1 cellular context compared by ENCODE assay signal in the genomic region with DNA sequence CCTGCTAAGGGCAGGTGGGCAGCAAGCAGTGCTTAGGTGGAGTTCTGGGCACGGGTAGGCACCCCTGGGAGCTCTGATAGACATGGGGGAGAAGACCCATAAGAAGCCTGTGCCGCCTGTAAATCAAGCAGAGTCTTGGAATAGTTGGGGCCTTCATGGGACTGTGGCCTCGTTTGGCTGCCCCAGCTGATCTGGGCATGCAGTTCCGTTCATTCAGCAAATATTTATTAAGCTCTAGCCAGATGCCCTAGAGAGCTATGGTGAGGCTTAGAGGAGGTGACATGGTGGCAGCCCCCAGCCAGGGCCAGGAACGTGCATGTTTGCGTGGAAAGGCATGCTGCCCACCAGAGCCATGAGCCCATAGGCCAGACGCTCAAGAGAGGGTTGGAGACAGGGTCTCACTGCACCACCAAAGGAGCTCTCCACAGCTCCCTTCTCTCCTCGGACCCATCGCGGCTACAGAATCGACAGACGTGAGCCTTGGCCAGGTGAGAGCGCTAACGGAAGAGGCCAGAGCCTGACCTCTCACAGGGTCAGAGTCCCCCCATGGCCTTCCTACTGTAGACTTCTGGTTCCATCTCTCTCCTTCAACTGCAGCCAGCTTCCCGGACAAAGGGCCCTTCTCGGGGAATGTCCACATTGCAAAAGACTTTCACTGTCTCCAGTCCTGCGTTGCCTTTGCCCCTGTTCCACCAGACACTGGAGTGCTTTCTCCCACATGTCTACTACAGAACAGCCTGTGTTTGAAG.
TF ChIP-seq lines count a peak whose summit lies in the region.

No MANE protein-coding gene starts in this region.

TF ChIP-seq in HepG2, 621 proteins besides CTCF, POLR2A, EP300 and RAD21 (continued from another document and continues in another):
- TF ChIP-seq, protein P1, sequence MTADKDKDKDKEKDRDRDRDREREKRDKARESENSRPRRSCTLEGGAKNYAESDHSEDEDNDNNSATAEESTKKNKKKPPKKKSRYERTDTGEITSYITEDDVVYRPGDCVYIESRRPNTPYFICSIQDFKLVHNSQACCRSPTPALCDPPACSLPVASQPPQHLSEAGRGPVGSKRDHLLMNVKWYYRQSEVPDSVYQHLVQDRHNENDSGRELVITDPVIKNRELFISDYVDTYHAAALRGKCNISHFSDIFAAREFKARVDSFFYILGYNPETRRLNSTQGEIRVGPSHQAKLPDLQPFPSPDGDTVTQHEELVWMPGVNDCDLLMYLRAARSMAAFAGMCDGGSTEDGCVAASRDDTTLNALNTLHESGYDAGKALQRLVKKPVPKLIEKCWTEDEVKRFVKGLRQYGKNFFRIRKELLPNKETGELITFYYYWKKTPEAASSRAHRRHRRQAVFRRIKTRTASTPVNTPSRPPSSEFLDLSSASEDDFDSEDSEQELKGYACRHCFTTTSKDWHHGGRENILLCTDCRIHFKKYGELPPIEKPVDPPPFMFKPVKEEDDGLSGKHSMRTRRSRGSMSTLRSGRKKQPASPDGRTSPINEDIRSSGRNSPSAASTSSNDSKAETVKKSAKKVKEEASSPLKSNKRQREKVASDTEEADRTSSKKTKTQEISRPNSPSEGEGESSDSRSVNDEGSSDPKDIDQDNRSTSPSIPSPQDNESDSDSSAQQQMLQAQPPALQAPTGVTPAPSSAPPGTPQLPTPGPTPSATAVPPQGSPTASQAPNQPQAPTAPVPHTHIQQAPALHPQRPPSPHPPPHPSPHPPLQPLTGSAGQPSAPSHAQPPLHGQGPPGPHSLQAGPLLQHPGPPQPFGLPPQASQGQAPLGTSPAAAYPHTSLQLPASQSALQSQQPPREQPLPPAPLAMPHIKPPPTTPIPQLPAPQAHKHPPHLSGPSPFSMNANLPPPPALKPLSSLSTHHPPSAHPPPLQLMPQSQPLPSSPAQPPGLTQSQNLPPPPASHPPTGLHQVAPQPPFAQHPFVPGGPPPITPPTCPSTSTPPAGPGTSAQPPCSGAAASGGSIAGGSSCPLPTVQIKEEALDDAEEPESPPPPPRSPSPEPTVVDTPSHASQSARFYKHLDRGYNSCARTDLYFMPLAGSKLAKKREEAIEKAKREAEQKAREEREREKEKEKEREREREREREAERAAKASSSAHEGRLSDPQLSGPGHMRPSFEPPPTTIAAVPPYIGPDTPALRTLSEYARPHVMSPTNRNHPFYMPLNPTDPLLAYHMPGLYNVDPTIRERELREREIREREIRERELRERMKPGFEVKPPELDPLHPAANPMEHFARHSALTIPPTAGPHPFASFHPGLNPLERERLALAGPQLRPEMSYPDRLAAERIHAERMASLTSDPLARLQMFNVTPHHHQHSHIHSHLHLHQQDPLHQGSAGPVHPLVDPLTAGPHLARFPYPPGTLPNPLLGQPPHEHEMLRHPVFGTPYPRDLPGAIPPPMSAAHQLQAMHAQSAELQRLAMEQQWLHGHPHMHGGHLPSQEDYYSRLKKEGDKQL (CRISPR knock-in tag; IDR thresholded peaks at IDR 0.05; ENCODE audit: low read depth): no peak
- TF ChIP-seq, protein P2, sequence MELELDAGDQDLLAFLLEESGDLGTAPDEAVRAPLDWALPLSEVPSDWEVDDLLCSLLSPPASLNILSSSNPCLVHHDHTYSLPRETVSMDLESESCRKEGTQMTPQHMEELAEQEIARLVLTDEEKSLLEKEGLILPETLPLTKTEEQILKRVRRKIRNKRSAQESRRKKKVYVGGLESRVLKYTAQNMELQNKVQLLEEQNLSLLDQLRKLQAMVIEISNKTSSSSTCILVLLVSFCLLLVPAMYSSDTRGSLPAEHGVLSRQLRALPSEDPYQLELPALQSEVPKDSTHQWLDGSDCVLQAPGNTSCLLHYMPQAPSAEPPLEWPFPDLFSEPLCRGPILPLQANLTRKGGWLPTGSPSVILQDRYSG (CRISPR knock-in tag; IDR thresholded peaks at IDR 0.05): no peak
- TF ChIP-seq, protein P3, sequence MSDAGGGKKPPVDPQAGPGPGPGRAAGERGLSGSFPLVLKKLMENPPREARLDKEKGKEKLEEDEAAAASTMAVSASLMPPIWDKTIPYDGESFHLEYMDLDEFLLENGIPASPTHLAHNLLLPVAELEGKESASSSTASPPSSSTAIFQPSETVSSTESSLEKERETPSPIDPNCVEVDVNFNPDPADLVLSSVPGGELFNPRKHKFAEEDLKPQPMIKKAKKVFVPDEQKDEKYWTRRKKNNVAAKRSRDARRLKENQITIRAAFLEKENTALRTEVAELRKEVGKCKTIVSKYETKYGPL (CRISPR knock-in tag; IDR thresholded peaks at IDR 0.05): no peak
- TF ChIP-seq, protein P4, sequence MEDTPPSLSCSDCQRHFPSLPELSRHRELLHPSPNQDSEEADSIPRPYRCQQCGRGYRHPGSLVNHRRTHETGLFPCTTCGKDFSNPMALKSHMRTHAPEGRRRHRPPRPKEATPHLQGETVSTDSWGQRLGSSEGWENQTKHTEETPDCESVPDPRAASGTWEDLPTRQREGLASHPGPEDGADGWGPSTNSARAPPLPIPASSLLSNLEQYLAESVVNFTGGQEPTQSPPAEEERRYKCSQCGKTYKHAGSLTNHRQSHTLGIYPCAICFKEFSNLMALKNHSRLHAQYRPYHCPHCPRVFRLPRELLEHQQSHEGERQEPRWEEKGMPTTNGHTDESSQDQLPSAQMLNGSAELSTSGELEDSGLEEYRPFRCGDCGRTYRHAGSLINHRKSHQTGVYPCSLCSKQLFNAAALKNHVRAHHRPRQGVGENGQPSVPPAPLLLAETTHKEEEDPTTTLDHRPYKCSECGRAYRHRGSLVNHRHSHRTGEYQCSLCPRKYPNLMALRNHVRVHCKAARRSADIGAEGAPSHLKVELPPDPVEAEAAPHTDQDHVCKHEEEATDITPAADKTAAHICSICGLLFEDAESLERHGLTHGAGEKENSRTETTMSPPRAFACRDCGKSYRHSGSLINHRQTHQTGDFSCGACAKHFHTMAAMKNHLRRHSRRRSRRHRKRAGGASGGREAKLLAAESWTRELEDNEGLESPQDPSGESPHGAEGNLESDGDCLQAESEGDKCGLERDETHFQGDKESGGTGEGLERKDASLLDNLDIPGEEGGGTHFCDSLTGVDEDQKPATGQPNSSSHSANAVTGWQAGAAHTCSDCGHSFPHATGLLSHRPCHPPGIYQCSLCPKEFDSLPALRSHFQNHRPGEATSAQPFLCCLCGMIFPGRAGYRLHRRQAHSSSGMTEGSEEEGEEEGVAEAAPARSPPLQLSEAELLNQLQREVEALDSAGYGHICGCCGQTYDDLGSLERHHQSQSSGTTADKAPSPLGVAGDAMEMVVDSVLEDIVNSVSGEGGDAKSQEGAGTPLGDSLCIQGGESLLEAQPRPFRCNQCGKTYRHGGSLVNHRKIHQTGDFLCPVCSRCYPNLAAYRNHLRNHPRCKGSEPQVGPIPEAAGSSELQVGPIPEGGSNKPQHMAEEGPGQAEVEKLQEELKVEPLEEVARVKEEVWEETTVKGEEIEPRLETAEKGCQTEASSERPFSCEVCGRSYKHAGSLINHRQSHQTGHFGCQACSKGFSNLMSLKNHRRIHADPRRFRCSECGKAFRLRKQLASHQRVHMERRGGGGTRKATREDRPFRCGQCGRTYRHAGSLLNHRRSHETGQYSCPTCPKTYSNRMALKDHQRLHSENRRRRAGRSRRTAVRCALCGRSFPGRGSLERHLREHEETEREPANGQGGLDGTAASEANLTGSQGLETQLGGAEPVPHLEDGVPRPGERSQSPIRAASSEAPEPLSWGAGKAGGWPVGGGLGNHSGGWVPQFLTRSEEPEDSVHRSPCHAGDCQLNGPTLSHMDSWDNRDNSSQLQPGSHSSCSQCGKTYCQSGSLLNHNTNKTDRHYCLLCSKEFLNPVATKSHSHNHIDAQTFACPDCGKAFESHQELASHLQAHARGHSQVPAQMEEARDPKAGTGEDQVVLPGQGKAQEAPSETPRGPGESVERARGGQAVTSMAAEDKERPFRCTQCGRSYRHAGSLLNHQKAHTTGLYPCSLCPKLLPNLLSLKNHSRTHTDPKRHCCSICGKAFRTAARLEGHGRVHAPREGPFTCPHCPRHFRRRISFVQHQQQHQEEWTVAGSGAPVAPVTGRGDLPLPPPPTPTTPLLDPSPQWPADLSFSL (CRISPR knock-in tag; IDR thresholded peaks at IDR 0.05): no peak
- no peak for TF ChIP-seq ZFP41 (CRISPR knock-in tag; IDR thresholded peaks at IDR 0.05; ENCODE audit: borderline replicate concordance)
- TF ChIP-seq, protein P5, sequence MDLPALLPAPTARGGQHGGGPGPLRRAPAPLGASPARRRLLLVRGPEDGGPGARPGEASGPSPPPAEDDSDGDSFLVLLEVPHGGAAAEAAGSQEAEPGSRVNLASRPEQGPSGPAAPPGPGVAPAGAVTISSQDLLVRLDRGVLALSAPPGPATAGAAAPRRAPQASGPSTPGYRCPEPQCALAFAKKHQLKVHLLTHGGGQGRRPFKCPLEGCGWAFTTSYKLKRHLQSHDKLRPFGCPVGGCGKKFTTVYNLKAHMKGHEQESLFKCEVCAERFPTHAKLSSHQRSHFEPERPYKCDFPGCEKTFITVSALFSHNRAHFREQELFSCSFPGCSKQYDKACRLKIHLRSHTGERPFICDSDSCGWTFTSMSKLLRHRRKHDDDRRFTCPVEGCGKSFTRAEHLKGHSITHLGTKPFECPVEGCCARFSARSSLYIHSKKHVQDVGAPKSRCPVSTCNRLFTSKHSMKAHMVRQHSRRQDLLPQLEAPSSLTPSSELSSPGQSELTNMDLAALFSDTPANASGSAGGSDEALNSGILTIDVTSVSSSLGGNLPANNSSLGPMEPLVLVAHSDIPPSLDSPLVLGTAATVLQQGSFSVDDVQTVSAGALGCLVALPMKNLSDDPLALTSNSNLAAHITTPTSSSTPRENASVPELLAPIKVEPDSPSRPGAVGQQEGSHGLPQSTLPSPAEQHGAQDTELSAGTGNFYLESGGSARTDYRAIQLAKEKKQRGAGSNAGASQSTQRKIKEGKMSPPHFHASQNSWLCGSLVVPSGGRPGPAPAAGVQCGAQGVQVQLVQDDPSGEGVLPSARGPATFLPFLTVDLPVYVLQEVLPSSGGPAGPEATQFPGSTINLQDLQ (CRISPR knock-in tag; IDR thresholded peaks at IDR 0.05): no peak
- TF ChIP-seq, protein P6, sequence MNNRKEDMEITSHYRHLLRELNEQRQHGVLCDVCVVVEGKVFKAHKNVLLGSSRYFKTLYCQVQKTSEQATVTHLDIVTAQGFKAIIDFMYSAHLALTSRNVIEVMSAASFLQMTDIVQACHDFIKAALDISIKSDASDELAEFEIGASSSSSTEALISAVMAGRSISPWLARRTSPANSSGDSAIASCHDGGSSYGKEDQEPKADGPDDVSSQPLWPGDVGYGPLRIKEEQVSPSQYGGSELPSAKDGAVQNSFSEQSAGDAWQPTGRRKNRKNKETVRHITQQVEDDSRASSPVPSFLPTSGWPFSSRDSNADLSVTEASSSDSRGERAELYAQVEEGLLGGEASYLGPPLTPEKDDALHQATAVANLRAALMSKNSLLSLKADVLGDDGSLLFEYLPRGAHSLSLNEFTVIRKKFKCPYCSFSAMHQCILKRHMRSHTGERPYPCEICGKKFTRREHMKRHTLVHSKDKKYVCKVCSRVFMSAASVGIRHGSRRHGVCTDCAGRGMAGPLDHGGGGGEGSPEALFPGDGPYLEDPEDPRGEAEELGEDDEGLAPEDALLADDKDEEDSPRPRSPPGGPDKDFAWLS (CRISPR knock-in tag; IDR thresholded peaks at IDR 0.05; ENCODE audit: borderline replicate concordance): no peak
- TF ChIP-seq TAF1 (CRISPR knock-in tag; IDR thresholded peaks at IDR 0.05): no peak
- no peak for TF ChIP-seq ZNF354B (CRISPR knock-in tag; IDR thresholded peaks at IDR 0.05)
- no peak for TF ChIP-seq ZNF451 (CRISPR knock-in tag; IDR thresholded peaks at IDR 0.05)
- TF ChIP-seq, protein P7, sequence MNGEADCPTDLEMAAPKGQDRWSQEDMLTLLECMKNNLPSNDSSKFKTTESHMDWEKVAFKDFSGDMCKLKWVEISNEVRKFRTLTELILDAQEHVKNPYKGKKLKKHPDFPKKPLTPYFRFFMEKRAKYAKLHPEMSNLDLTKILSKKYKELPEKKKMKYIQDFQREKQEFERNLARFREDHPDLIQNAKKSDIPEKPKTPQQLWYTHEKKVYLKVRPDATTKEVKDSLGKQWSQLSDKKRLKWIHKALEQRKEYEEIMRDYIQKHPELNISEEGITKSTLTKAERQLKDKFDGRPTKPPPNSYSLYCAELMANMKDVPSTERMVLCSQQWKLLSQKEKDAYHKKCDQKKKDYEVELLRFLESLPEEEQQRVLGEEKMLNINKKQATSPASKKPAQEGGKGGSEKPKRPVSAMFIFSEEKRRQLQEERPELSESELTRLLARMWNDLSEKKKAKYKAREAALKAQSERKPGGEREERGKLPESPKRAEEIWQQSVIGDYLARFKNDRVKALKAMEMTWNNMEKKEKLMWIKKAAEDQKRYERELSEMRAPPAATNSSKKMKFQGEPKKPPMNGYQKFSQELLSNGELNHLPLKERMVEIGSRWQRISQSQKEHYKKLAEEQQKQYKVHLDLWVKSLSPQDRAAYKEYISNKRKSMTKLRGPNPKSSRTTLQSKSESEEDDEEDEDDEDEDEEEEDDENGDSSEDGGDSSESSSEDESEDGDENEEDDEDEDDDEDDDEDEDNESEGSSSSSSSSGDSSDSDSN (CRISPR knock-in tag; IDR thresholded peaks at IDR 0.05): no peak; the same call in 1 of the 2 replicates
- TF ChIP-seq ZNF225 (CRISPR knock-in tag; IDR thresholded peaks at IDR 0.05): peak; percentile 5; the same call in 1 of the 2 replicates
- TF ChIP-seq, protein P8, sequence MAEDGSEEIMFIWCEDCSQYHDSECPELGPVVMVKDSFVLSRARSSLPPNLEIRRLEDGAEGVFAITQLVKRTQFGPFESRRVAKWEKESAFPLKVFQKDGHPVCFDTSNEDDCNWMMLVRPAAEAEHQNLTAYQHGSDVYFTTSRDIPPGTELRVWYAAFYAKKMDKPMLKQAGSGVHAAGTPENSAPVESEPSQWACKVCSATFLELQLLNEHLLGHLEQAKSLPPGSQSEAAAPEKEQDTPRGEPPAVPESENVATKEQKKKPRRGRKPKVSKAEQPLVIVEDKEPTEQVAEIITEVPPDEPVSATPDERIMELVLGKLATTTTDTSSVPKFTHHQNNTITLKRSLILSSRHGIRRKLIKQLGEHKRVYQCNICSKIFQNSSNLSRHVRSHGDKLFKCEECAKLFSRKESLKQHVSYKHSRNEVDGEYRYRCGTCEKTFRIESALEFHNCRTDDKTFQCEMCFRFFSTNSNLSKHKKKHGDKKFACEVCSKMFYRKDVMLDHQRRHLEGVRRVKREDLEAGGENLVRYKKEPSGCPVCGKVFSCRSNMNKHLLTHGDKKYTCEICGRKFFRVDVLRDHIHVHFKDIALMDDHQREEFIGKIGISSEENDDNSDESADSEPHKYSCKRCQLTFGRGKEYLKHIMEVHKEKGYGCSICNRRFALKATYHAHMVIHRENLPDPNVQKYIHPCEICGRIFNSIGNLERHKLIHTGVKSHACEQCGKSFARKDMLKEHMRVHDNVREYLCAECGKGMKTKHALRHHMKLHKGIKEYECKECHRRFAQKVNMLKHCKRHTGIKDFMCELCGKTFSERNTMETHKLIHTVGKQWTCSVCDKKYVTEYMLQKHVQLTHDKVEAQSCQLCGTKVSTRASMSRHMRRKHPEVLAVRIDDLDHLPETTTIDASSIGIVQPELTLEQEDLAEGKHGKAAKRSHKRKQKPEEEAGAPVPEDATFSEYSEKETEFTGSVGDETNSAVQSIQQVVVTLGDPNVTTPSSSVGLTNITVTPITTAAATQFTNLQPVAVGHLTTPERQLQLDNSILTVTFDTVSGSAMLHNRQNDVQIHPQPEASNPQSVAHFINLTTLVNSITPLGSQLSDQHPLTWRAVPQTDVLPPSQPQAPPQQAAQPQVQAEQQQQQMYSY (CRISPR knock-in tag; IDR thresholded peaks at IDR 0.05): no peak
- TF ChIP-seq, protein P9, sequence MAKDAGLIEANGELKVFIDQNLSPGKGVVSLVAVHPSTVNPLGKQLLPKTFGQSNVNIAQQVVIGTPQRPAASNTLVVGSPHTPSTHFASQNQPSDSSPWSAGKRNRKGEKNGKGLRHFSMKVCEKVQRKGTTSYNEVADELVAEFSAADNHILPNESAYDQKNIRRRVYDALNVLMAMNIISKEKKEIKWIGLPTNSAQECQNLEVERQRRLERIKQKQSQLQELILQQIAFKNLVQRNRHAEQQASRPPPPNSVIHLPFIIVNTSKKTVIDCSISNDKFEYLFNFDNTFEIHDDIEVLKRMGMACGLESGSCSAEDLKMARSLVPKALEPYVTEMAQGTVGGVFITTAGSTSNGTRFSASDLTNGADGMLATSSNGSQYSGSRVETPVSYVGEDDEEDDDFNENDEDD (CRISPR knock-in tag; IDR thresholded peaks at IDR 0.05; ENCODE audit: borderline replicate concordance): no peak
- no peak for TF ChIP-seq SETDB1 (CRISPR knock-in tag; IDR thresholded peaks at IDR 0.05; ENCODE audit: borderline replicate concordance)
- TF ChIP-seq NFE2 (CRISPR knock-in tag; IDR thresholded peaks at IDR 0.05): no peak
- peak; percentile 61; the same call in 1 of the 2 replicates for TF ChIP-seq HDAC2 (CRISPR knock-in tag; IDR thresholded peaks at IDR 0.05)
- no peak for TF ChIP-seq ATAD3A (CRISPR knock-in tag; IDR thresholded peaks at IDR 0.05)
- TF ChIP-seq ZMYM2 (CRISPR knock-in tag; IDR thresholded peaks at IDR 0.05): no peak
